Comparison of ENCODE assay signal across 1 cellular context in the genomic region with DNA sequence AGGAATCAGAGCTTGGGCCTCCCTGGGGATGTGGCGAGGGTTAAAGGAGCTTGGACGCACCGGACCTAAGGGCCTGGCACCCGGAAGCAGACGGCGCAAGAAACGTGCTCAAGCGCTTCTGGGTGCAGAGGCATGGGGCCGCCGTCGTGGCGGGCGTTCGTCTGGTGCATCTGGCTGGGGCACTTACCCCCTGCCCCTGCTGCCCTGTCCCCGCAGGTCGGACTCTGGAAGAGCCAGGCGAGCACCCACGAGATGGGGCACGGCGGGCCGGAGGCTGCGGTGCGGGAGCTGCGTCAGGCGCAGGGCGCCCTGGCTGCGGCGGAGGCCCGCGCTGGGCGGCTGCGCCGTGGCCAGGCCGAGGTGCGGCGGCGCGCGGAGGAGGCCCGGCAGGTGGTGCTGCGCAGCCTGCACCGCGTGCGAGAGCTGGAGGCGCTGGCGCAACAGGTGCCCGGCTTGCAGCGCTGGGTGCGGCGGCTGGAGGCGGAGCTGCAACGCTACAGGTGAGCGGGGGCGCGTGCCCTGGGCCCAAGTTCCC.
TF ChIP-seq lines count a peak whose summit lies in the region.

No MANE protein-coding gene starts in this region.

TF ChIP-seq in HepG2, 621 proteins besides CTCF, POLR2A, EP300 and RAD21 (continued from another document and continues in another):
- TF ChIP-seq, protein P1, sequence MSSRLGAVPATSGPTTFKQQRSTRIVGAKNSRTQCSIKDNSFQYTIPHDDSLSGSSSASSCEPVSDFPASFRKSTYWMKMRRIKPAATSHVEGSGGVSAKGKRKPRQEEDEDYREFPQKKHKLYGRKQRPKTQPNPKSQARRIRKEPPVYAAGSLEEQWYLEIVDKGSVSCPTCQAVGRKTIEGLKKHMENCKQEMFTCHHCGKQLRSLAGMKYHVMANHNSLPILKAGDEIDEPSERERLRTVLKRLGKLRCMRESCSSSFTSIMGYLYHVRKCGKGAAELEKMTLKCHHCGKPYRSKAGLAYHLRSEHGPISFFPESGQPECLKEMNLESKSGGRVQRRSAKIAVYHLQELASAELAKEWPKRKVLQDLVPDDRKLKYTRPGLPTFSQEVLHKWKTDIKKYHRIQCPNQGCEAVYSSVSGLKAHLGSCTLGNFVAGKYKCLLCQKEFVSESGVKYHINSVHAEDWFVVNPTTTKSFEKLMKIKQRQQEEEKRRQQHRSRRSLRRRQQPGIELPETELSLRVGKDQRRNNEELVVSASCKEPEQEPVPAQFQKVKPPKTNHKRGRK (CRISPR knock-in tag; IDR thresholded peaks at IDR 0.05) = no peak
- TF ChIP-seq IRF2 (CRISPR knock-in tag; IDR thresholded peaks at IDR 0.05) = no peak
- TF ChIP-seq, protein P2, sequence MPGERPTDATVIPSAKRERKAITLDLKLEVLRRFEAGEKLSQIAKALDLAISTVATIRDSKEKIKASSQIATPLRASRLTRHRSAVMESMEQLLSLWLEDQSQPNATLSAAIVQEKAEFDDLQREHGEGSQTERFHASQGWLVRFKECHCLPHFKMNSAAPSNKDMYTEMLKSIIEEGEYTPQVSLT (CRISPR knock-in tag; IDR thresholded peaks at IDR 0.05; ENCODE audit: borderline replicate concordance, low read depth) = no peak
- peak; percentile 76; the same call in 1 of the 2 replicates for TF ChIP-seq CEBPB (IDR thresholded peaks at IDR 0.05; ENCODE audit: borderline replicate concordance, low read depth, low read length)
- no peak; the same call in 1 of the 2 replicates for TF ChIP-seq ATF7-NPFF (CRISPR knock-in tag; IDR thresholded peaks at IDR 0.05; ENCODE audit: low read depth)
- TF ChIP-seq, protein P3, sequence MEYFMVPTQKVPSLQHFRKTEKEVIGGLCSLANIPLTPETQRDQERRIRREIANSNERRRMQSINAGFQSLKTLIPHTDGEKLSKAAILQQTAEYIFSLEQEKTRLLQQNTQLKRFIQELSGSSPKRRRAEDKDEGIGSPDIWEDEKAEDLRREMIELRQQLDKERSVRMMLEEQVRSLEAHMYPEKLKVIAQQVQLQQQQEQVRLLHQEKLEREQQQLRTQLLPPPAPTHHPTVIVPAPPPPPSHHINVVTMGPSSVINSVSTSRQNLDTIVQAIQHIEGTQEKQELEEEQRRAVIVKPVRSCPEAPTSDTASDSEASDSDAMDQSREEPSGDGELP (IDR thresholded peaks at IDR 0.05; ENCODE audit: borderline replicate concordance, low read depth) = no peak; the same call in 1 of the 2 replicates
- no peak for TF ChIP-seq PITX1 (CRISPR knock-in tag; IDR thresholded peaks at IDR 0.05)
- no peak for TF ChIP-seq ZFP36L2 (CRISPR knock-in tag; IDR thresholded peaks at IDR 0.05)
- TF ChIP-seq, protein P4, sequence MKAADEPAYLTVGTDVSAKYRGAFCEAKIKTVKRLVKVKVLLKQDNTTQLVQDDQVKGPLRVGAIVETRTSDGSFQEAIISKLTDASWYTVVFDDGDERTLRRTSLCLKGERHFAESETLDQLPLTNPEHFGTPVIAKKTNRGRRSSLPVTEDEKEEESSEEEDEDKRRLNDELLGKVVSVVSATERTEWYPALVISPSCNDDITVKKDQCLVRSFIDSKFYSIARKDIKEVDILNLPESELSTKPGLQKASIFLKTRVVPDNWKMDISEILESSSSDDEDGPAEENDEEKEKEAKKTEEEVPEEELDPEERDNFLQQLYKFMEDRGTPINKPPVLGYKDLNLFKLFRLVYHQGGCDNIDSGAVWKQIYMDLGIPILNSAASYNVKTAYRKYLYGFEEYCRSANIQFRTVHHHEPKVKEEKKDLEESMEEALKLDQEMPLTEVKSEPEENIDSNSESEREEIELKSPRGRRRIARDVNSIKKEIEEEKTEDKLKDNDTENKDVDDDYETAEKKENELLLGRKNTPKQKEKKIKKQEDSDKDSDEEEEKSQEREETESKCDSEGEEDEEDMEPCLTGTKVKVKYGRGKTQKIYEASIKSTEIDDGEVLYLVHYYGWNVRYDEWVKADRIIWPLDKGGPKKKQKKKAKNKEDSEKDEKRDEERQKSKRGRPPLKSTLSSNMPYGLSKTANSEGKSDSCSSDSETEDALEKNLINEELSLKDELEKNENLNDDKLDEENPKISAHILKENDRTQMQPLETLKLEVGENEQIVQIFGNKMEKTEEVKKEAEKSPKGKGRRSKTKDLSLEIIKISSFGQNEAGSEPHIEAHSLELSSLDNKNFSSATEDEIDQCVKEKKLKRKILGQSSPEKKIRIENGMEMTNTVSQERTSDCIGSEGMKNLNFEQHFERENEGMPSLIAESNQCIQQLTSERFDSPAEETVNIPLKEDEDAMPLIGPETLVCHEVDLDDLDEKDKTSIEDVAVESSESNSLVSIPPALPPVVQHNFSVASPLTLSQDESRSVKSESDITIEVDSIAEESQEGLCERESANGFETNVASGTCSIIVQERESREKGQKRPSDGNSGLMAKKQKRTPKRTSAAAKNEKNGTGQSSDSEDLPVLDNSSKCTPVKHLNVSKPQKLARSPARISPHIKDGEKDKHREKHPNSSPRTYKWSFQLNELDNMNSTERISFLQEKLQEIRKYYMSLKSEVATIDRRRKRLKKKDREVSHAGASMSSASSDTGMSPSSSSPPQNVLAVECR (CRISPR knock-in tag; IDR thresholded peaks at IDR 0.05; ENCODE audit: borderline replicate concordance) = no peak
- TF ChIP-seq NFYB (CRISPR knock-in tag; IDR thresholded peaks at IDR 0.05) = no peak
- no peak for TF ChIP-seq SRSF4 (IDR thresholded peaks at IDR 0.05; ENCODE audit: low read depth, low read length, poor library complexity, severe bottlenecking)
- TF ChIP-seq, protein P5, sequence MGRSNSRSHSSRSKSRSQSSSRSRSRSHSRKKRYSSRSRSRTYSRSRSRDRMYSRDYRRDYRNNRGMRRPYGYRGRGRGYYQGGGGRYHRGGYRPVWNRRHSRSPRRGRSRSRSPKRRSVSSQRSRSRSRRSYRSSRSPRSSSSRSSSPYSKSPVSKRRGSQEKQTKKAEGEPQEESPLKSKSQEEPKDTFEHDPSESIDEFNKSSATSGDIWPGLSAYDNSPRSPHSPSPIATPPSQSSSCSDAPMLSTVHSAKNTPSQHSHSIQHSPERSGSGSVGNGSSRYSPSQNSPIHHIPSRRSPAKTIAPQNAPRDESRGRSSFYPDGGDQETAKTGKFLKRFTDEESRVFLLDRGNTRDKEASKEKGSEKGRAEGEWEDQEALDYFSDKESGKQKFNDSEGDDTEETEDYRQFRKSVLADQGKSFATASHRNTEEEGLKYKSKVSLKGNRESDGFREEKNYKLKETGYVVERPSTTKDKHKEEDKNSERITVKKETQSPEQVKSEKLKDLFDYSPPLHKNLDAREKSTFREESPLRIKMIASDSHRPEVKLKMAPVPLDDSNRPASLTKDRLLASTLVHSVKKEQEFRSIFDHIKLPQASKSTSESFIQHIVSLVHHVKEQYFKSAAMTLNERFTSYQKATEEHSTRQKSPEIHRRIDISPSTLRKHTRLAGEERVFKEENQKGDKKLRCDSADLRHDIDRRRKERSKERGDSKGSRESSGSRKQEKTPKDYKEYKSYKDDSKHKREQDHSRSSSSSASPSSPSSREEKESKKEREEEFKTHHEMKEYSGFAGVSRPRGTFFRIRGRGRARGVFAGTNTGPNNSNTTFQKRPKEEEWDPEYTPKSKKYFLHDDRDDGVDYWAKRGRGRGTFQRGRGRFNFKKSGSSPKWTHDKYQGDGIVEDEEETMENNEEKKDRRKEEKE (IDR thresholded peaks at IDR 0.05) = no peak
- TF ChIP-seq ETV6 (CRISPR knock-in tag; conservative IDR thresholded peaks at IDR 0.05) = no peak
- TF ChIP-seq ATF7 (IDR thresholded peaks at IDR 0.05) = no peak
- TF ChIP-seq ATF7 (CRISPR knock-in tag; IDR thresholded peaks at IDR 0.05) = no peak
- no peak for TF ChIP-seq ZNF235 (CRISPR knock-in tag; IDR thresholded peaks at IDR 0.05; ENCODE audit: borderline replicate concordance)
- TF ChIP-seq NCOA1 (CRISPR knock-in tag; IDR thresholded peaks at IDR 0.05) = no peak
- TF ChIP-seq ZNF543 (CRISPR knock-in tag; IDR thresholded peaks at IDR 0.05) = 0 out of 2 replicates have a peak, but pooled peaks have one; percentile 33
- no peak for TF ChIP-seq ADNP (CRISPR knock-in tag; IDR thresholded peaks at IDR 0.05)
- no peak for TF ChIP-seq ZNF143 (CRISPR knock-in tag; IDR thresholded peaks at IDR 0.05)
- no peak for TF ChIP-seq BRCA1 (CRISPR knock-in tag; IDR thresholded peaks at IDR 0.05)
- TF ChIP-seq, protein P6, sequence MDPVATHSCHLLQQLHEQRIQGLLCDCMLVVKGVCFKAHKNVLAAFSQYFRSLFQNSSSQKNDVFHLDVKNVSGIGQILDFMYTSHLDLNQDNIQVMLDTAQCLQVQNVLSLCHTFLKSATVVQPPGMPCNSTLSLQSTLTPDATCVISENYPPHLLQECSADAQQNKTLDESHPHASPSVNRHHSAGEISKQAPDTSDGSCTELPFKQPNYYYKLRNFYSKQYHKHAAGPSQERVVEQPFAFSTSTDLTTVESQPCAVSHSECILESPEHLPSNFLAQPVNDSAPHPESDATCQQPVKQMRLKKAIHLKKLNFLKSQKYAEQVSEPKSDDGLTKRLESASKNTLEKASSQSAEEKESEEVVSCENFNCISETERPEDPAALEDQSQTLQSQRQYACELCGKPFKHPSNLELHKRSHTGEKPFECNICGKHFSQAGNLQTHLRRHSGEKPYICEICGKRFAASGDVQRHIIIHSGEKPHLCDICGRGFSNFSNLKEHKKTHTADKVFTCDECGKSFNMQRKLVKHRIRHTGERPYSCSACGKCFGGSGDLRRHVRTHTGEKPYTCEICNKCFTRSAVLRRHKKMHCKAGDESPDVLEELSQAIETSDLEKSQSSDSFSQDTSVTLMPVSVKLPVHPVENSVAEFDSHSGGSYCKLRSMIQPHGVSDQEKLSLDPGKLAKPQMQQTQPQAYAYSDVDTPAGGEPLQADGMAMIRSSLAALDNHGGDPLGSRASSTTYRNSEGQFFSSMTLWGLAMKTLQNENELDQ (CRISPR knock-in tag; IDR thresholded peaks at IDR 0.05; ENCODE audit: borderline replicate concordance) = no peak
- TF ChIP-seq, protein P7, sequence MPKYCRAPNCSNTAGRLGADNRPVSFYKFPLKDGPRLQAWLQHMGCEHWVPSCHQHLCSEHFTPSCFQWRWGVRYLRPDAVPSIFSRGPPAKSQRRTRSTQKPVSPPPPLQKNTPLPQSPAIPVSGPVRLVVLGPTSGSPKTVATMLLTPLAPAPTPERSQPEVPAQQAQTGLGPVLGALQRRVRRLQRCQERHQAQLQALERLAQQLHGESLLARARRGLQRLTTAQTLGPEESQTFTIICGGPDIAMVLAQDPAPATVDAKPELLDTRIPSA (CRISPR knock-in tag; IDR thresholded peaks at IDR 0.05; ENCODE audit: borderline replicate concordance) = no peak
- TF ChIP-seq ZIK1 (CRISPR knock-in tag; IDR thresholded peaks at IDR 0.05; ENCODE audit: borderline replicate concordance, low read depth) = no peak
- TF ChIP-seq, protein P8, sequence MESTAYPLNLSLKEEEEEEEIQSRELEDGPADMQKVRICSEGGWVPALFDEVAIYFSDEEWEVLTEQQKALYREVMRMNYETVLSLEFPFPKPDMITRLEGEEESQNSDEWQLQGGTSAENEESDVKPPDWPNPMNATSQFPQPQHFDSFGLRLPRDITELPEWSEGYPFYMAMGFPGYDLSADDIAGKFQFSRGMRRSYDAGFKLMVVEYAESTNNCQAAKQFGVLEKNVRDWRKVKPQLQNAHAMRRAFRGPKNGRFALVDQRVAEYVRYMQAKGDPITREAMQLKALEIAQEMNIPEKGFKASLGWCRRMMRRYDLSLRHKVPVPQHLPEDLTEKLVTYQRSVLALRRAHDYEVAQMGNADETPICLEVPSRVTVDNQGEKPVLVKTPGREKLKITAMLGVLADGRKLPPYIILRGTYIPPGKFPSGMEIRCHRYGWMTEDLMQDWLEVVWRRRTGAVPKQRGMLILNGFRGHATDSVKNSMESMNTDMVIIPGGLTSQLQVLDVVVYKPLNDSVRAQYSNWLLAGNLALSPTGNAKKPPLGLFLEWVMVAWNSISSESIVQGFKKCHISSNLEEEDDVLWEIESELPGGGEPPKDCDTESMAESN (CRISPR knock-in tag; conservative IDR thresholded peaks at IDR 0.05) = no peak; the same call in 1 of the 2 replicates
- TF ChIP-seq STAG1 (CRISPR knock-in tag; IDR thresholded peaks at IDR 0.05) = peak; percentile 44
- TF ChIP-seq RFXANK (CRISPR knock-in tag; IDR thresholded peaks at IDR 0.05) = no peak
- no peak for TF ChIP-seq ZNF232 (CRISPR knock-in tag; IDR thresholded peaks at IDR 0.05; ENCODE audit: borderline replicate concordance)
- TF ChIP-seq, protein P9, sequence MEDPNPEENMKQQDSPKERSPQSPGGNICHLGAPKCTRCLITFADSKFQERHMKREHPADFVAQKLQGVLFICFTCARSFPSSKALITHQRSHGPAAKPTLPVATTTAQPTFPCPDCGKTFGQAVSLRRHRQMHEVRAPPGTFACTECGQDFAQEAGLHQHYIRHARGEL (CRISPR knock-in tag; IDR thresholded peaks at IDR 0.05) = no peak
- TF ChIP-seq ERF (CRISPR knock-in tag; IDR thresholded peaks at IDR 0.05) = no peak
- TF ChIP-seq, protein P10, sequence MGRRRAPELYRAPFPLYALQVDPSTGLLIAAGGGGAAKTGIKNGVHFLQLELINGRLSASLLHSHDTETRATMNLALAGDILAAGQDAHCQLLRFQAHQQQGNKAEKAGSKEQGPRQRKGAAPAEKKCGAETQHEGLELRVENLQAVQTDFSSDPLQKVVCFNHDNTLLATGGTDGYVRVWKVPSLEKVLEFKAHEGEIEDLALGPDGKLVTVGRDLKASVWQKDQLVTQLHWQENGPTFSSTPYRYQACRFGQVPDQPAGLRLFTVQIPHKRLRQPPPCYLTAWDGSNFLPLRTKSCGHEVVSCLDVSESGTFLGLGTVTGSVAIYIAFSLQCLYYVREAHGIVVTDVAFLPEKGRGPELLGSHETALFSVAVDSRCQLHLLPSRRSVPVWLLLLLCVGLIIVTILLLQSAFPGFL (CRISPR knock-in tag; IDR thresholded peaks at IDR 0.05) = no peak
- TF ChIP-seq, protein P11, sequence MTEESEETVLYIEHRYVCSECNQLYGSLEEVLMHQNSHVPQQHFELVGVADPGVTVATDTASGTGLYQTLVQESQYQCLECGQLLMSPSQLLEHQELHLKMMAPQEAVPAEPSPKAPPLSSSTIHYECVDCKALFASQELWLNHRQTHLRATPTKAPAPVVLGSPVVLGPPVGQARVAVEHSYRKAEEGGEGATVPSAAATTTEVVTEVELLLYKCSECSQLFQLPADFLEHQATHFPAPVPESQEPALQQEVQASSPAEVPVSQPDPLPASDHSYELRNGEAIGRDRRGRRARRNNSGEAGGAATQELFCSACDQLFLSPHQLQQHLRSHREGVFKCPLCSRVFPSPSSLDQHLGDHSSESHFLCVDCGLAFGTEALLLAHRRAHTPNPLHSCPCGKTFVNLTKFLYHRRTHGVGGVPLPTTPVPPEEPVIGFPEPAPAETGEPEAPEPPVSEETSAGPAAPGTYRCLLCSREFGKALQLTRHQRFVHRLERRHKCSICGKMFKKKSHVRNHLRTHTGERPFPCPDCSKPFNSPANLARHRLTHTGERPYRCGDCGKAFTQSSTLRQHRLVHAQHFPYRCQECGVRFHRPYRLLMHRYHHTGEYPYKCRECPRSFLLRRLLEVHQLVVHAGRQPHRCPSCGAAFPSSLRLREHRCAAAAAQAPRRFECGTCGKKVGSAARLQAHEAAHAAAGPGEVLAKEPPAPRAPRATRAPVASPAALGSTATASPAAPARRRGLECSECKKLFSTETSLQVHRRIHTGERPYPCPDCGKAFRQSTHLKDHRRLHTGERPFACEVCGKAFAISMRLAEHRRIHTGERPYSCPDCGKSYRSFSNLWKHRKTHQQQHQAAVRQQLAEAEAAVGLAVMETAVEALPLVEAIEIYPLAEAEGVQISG (CRISPR knock-in tag; IDR thresholded peaks at IDR 0.05) = peak; percentile 47; the same call in 1 of the 2 replicates
- TF ChIP-seq, protein P12, sequence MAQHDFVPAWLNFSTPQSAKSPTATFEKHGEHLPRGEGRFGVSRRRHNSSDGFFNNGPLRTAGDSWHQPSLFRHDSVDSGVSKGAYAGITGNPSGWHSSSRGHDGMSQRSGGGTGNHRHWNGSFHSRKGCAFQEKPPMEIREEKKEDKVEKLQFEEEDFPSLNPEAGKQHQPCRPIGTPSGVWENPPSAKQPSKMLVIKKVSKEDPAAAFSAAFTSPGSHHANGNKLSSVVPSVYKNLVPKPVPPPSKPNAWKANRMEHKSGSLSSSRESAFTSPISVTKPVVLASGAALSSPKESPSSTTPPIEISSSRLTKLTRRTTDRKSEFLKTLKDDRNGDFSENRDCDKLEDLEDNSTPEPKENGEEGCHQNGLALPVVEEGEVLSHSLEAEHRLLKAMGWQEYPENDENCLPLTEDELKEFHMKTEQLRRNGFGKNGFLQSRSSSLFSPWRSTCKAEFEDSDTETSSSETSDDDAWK (CRISPR knock-in tag; IDR thresholded peaks at IDR 0.05) = no peak
